In genomic region chr22:20305230-20305893, GRCh38 we compare ENCODE assay signal across 7 cellular contexts. TPM values are rescaled to one million over a fixed set of nuclear protein-coding genes. Genes with fewer than 3 reads are reported as not detected.
DNase-seq lines count a peak whose midpoint lies in the region; ATAC-seq, FAIRE-seq and TF ChIP-seq lines count a peak whose summit lies in the region.
"Not testable (repeated sequence)": the region's sequence is repeated elsewhere in the genome, so short reads cannot be mapped to it uniquely, and the experiment has no call there.

No MANE protein-coding gene starts in this region.

- H3K9me3 ChIP-seq in BLaER1 treated with 17β-estradiol and CSF1 and Interleukin-3, amounts not matched to agents 10 nM and 100 nM (replicated peaks in 1 of 11); Loucy (ENCODE audit: insufficient read depth, low read depth, low read length); kidney (ENCODE audit: control insufficient read depth in 1 of 2, low read length in 2 of 2); psoas muscle: not testable (repeated sequence)

- H3K4me3 Mint-ChIP-seq in activated naive CD8-positive, alpha-beta T cell treated with anti-CD3 and anti-CD28 coated beads, Interleukin-2, amount 50 U/mL, for 24 hours: not testable (repeated sequence)

- peak overlapping the region in 8 of 11 experiments; percentile 7 to 77 (median 60); a peak in 12 of 22 replicates for H3K4me2 ChIP-seq in BLaER1 treated with 17β-estradiol and CSF1 and Interleukin-3, amounts not matched to agents 10 nM and 100 nM
- peak overlapping the region; percentile 54 for H3K4me2 ChIP-seq in Loucy (ENCODE audit: low read depth, low read length, poor library complexity, severe bottlenecking)

- H4K20me1 ChIP-seq in BLaER1 treated with 17β-estradiol and CSF1 and Interleukin-3, amounts not matched to agents 10 nM and 100 nM; Loucy (ENCODE audit: insufficient read depth, low read length, poor library complexity, severe bottlenecking): not testable (repeated sequence)

- H3K27me3 ChIP-seq in BLaER1 treated with 17β-estradiol and CSF1 and Interleukin-3, amounts not matched to agents 10 nM and 100 nM; Loucy (ENCODE audit: insufficient read depth, low read length, poor library complexity, severe bottlenecking): not testable (repeated sequence)
- H3K27me3 ChIP-seq in psoas muscle (ENCODE audit: insufficient read depth in 3 of 3, low read length in 2 of 3): peaks cover 0 to 27% (median 0%) of the 10 kb centered on the region in 3 donors

- ATAC-seq in activated naive CD8-positive, alpha-beta T cell treated with anti-CD3 and anti-CD28 coated beads, Interleukin-2, amount 50 U/mL, for 24 hours: peak; percentile 58
- ATAC-seq in Right ventricle myocardium superior (ENCODE audit: poor library complexity): not testable (repeated sequence)
- ATAC-seq in psoas muscle: peak; percentile 32 to 67 (median 45)

- not testable (repeated sequence) for TF ChIP-seq CTCF in Loucy (conservative IDR thresholded peaks at IDR 0.05; ENCODE audit: low read length); kidney (IDR thresholded peaks at IDR 0.05; ENCODE audit: borderline replicate concordance, extremely low read depth, insufficient read depth); psoas muscle (IDR thresholded peaks at IDR 0.05)

- not testable (repeated sequence) for H3K79me2 ChIP-seq in Loucy (ENCODE audit: insufficient read depth, low read length)

- not testable (repeated sequence) for H3K36me3 ChIP-seq in BLaER1 treated with 17β-estradiol and CSF1 and Interleukin-3, amounts not matched to agents 10 nM and 100 nM; Loucy (ENCODE audit: insufficient read depth, low read length); kidney (ENCODE audit: control insufficient read depth in 1 of 2, insufficient read depth in 2 of 2, low read length in 2 of 2); psoas muscle (ENCODE audit: insufficient read depth in 1 of 2, low read depth in 1 of 2)

- H3K4me1 Mint-ChIP-seq in activated naive CD8-positive, alpha-beta T cell treated with anti-CD3 and anti-CD28 coated beads, Interleukin-2, amount 50 U/mL, for 24 hours: not testable (repeated sequence)

- not testable (repeated sequence) for H3K9me2 ChIP-seq in Loucy (replicated peaks; ENCODE audit: low read depth, low read length)

- WGBS in psoas muscle, 3 donors: 68 to 78% (median 69%) methylated on average over 11 to 12 of the region's 12 CpGs

- peak overlapping the region; percentile 76; the same call in 1 of the 2 replicates for H2AFZ ChIP-seq in Loucy (ENCODE audit: low read length)

- not testable (repeated sequence) for H3K9me3 Mint-ChIP-seq in activated naive CD8-positive, alpha-beta T cell treated with anti-CD3 and anti-CD28 coated beads, Interleukin-2, amount 50 U/mL, for 24 hours

- FAIRE-seq in kidney (lab: Jason Lieb, UNC): not testable (repeated sequence)
- peak; percentile 85 for FAIRE-seq in urothelium cell line (lab: Jason Lieb, UNC)

- H3K36me3 Mint-ChIP-seq in activated naive CD8-positive, alpha-beta T cell treated with anti-CD3 and anti-CD28 coated beads, Interleukin-2, amount 50 U/mL, for 24 hours (ENCODE audit: low read depth): not testable (repeated sequence)

- peaks cover 13% of the 10 kb centered on the region for H3K27me3 Mint-ChIP-seq in activated naive CD8-positive, alpha-beta T cell treated with anti-CD3 and anti-CD28 coated beads, Interleukin-2, amount 50 U/mL, for 24 hours

- not testable (repeated sequence) for DNase-seq in activated naive CD8-positive, alpha-beta T cell treated with anti-CD3 and anti-CD28 coated beads, Interleukin-2, amount 50 U/mL, for 24 hours; urothelium cell line (ENCODE audit: low spot score)
- peak; percentile 3 for DNase-seq in Right ventricle myocardium superior
- DNase-seq in kidney: peak; percentile 35
- DNase-seq in psoas muscle: peak in 1 of 2 donors; percentile 27

- H3K9ac ChIP-seq in BLaER1 treated with 17β-estradiol and CSF1 and Interleukin-3, amounts not matched to agents 10 nM and 100 nM; kidney (ENCODE audit: low read length in 2 of 2): not testable (repeated sequence)
- H3K9ac ChIP-seq in Loucy (ENCODE audit: low read depth, low read length, poor library complexity, severe bottlenecking): peak overlapping the region; percentile 59

- H3K4me1 ChIP-seq in BLaER1 treated with 17β-estradiol and CSF1 and Interleukin-3, amounts not matched to agents 10 nM and 100 nM: peaks cover 0 to 61% (median 40%) of the 10 kb centered on the region in 10 experiments; a peak in 18 of 20 replicates
- peaks cover 11% of the 10 kb centered on the region for H3K4me1 ChIP-seq in Loucy (ENCODE audit: insufficient read depth, low read length, poor library complexity, severe bottlenecking)
- H3K4me1 ChIP-seq in kidney (ENCODE audit: control insufficient read depth in 1 of 2, insufficient read depth in 1 of 2, low read depth in 1 of 2, low read length in 2 of 2); psoas muscle: not testable (repeated sequence)

- H3K4me3 ChIP-seq in BLaER1 treated with 17β-estradiol and CSF1 and Interleukin-3, amounts not matched to agents 10 nM and 100 nM; Loucy (ENCODE audit: low read length, poor library complexity, severe bottlenecking); kidney (ENCODE audit: low read length in 2 of 2); psoas muscle: not testable (repeated sequence)

- H3K27ac ChIP-seq in BLaER1 treated with 17β-estradiol and CSF1 and Interleukin-3, amounts not matched to agents 10 nM and 100 nM: peak overlapping the region in 1 of 11 experiments; percentile 28; a peak in 2 of 22 replicates
- H3K27ac ChIP-seq in kidney (ENCODE audit: low read depth in 2 of 2, low read length in 2 of 2); psoas muscle: not testable (repeated sequence)

- intact Hi-C loops in Right ventricle myocardium superior (cut with DNase I); kidney (cut with DNase I); psoas muscle (cut with DNase I): not testable (repeated sequence)

- H3K27ac Mint-ChIP-seq in activated naive CD8-positive, alpha-beta T cell treated with anti-CD3 and anti-CD28 coated beads, Interleukin-2, amount 50 U/mL, for 24 hours: not testable (repeated sequence)

- not testable (repeated sequence) for H3F3A ChIP-seq in Loucy (ENCODE audit: low read depth)

RNA-seq across cellular contexts. Expression of gene DGCR6L, which starts 14.5 kb away (rescaled TPM):
- total RNA-seq in Right ventricle myocardium superior: 45.1 TPM
- total RNA-seq in kidney: 35.3 TPM
- 137 TPM for polyA plus RNA-seq in kidney (ENCODE audit: insufficient read depth, low read depth, low replicate concordance)
- 10 to 100 TPM; 33.2 to 44.9 (median 37.8) TPM for total RNA-seq in psoas muscle
- polyA plus RNA-seq in psoas muscle: 10 to 100 TPM; 55.2 to 87.2 (median 70.2) TPM

RNA-seq across cellular contexts. Expression of gene RTN4R, which starts 37.2 kb away (rescaled TPM):
- total RNA-seq in Right ventricle myocardium superior (0.75 TPM), kidney (1.2 TPM), psoas muscle (1 to 10 TPM in 1 of 4 donors, under 1 TPM in 3; 0.22 to 2.4 (median 0.64) TPM)
- polyA plus RNA-seq in kidney (ENCODE audit: insufficient read depth, low read depth, low replicate concordance) (2.5 TPM), psoas muscle (under 1 TPM; 0.12 to 0.36 (median 0.30) TPM)
